28 cellular contexts compared by ENCODE assay signal in genomic region chr1:22119626-22120468, GRCh38. TPM values are rescaled to one million over a fixed set of nuclear protein-coding genes. Genes with fewer than 3 reads are reported as not detected.
DNase-seq lines count a peak whose midpoint lies in the region; ATAC-seq and TF ChIP-seq lines count a peak whose summit lies in the region.
"Had no signal": no experiment of that assay in that cellular context is flagged by ENCODE, and none has a peak within 500 bp of the region (broad histone marks: within the 10 kb centered on the region; RNA-seq: fewer than 3 reads in every experiment).

No MANE protein-coding gene starts in this region.

- POLR2A ChIA-PET in WTC11 (lab: Charles Lee): no interaction called here

- ATAC-seq in activated T-cell treated with anti-CD3 and anti-CD28 coated beads, Interleukin-2, amount 50 U/mL, for 72 hours (replicated peaks in 1 of 2): no peak
- ATAC-seq in WTC11: no peak
- no peak for ATAC-seq in stimulated activated effector memory CD8-positive, alpha-beta T cell treated with anti-CD3 and anti-CD28 coated beads, Interleukin-12 subunit alpha, Interleukin-12 subunit beta, amount 100 ng/mL, for 72 hours
- ATAC-seq: effector memory CD8-positive, alpha-beta T cell; GM23338 had no signal

- no peak for DNase-seq in activated T-cell treated with anti-CD3 and anti-CD28 coated beads, Interleukin-2, amount 50 U/mL, for 24 hours
- DNase-seq in activated T-cell treated with anti-CD3 and anti-CD28 coated beads, Interleukin-2, amount 50 U/mL, for 72 hours: no peak
- no peak for DNase-seq in WTC11 (ENCODE audit: low spot score)
- DNase-seq in stimulated activated effector memory CD8-positive, alpha-beta T cell treated with anti-CD3 and anti-CD28 coated beads, Interleukin-12 subunit alpha, Interleukin-12 subunit beta, amount 100 ng/mL, for 72 hours (ENCODE audit: low spot score in 2 of 2): no peak
- DNase-seq in esophagus squamous epithelium (lab: John Stamatoyannopoulos, UW): no peak
- no peak for DNase-seq in T-helper 9 cell
- DNase-seq in RPMI8226: no peak
- DNase-seq: activated CD4-positive, alpha-beta T cell treated with anti-CD3 and anti-CD28 coated beads, Interleukin-2, amount 10 ng/mL, durations not matched to agents 7 days and 5 days; activated CD8-positive, alpha-beta memory T cell treated with anti-CD3 and anti-CD28 coated beads, Interleukin-2, amount 50 U/mL, for 4 hours; AML-193; effector memory CD8-positive, alpha-beta T cell; foreskin melanocyte; GF-D8; left colon; mesendoderm; NCI-H1048; NCI-H1694 treated with DMSO at 0.1 percent for 48 hours; NCI-H510A treated with DMSO at 0.1 percent for 48 hours; NK-92 treated with Interleukin-12 subunit alpha and Interleukin-12 subunit beta, amount 100 ng/mL, for 24 hours; T-helper 17 cell had no signal

- H3K4me1 ChIP-seq in mesodermal cell (ENCODE audit: control insufficient read depth, insufficient read depth, low read length, poor library complexity, severe bottlenecking) (peaks cover 35% of the 10 kb centered on the region), esophagus squamous epithelium (peaks cover 15 to 87% (median 16%) of the 10 kb centered on the region in 3 donors)
- H3K4me1 ChIP-seq: SJSA1 had no signal

- WGBS in mesodermal cell (ENCODE audit: insufficient coverage in 2 of 2), 2 experiments: 97 to 98% methylated on average over 34 to 43 of the region's 44 CpGs
- 89 to 93% methylated on average over 11 to 13 of the region's 44 CpGs for WGBS in esophagus squamous epithelium, 2 donors

- H3K27me3 ChIP-seq in esophagus squamous epithelium: no peaks in the 10 kb centered on the region
- H3K27me3 ChIP-seq: Peyer's patch, SJSA1, upper lobe of left lung had no signal

- no peak for TF ChIP-seq CTCF in WTC11 (IDR thresholded peaks at IDR 0.05)
- TF ChIP-seq CTCF in esophagus squamous epithelium (IDR thresholded peaks at IDR 0.05): no peak

- peak overlapping the region; percentile 38 for H3K27ac Mint-ChIP-seq in activated T-cell treated with anti-CD3 and anti-CD28 coated beads, Interleukin-2, amount 50 U/mL, for 24 hours
- H3K27ac Mint-ChIP-seq in activated T-cell treated with anti-CD3 and anti-CD28 coated beads, Interleukin-2, amount 50 U/mL, for 72 hours: no peak overlapping the region
- H3K27ac Mint-ChIP-seq in WTC11: peak overlapping the region; percentile 80
- peak overlapping the region; percentile 83 for H3K27ac Mint-ChIP-seq in stimulated activated effector memory CD8-positive, alpha-beta T cell treated with anti-CD3 and anti-CD28 coated beads, Interleukin-12 subunit alpha, Interleukin-12 subunit beta, amount 100 ng/mL, for 72 hours

- no peak overlapping the region for H3K4me3 ChIP-seq in mesodermal cell (ENCODE audit: extremely low read depth, insufficient read depth, low read length, poor library complexity, severe bottlenecking)
- H3K4me3 ChIP-seq in esophagus squamous epithelium: no peak overlapping the region
- H3K4me3 ChIP-seq: coronary artery, GM23338, Peyer's patch, SJSA1, upper lobe of left lung had no signal

- peaks cover 56% of the 10 kb centered on the region for H3K36me3 ChIP-seq in mesodermal cell (ENCODE audit: control insufficient read depth, insufficient read depth, low read length)
- H3K36me3 ChIP-seq in esophagus squamous epithelium: peaks cover 0 to 40% (median 0%) of the 10 kb centered on the region in 3 donors

- CTCF ChIA-PET in WTC11 (lab: Charles Lee): interaction anchor here (3.3 kb wide), 1 partner anchor 14 kb away, joined by 16 read pairs; no protein-coding TSS in a partner anchor

- H3K9me3 Mint-ChIP-seq in activated T-cell treated with anti-CD3 and anti-CD28 coated beads, Interleukin-2, amount 50 U/mL, for 24 hours: no peaks in the 10 kb centered on the region
- H3K9me3 Mint-ChIP-seq in activated T-cell treated with anti-CD3 and anti-CD28 coated beads, Interleukin-2, amount 50 U/mL, for 72 hours: no peaks in the 10 kb centered on the region
- H3K9me3 Mint-ChIP-seq in WTC11: no peaks in the 10 kb centered on the region
- no peaks in the 10 kb centered on the region for H3K9me3 Mint-ChIP-seq in stimulated activated effector memory CD8-positive, alpha-beta T cell treated with anti-CD3 and anti-CD28 coated beads, Interleukin-12 subunit alpha, Interleukin-12 subunit beta, amount 100 ng/mL, for 72 hours
- H3K9me3 Mint-ChIP-seq: activated CD4-positive, alpha-beta T cell treated with anti-CD3 and anti-CD28 coated beads, Interleukin-2, amount 10 ng/mL, durations not matched to agents 7 days and 5 days; effector memory CD8-positive, alpha-beta T cell; GM23338; neural crest cell had no signal

- H3K9me3 ChIP-seq in mesodermal cell (ENCODE audit: control insufficient read depth, low read length): no peaks in the 10 kb centered on the region
- H3K9me3 ChIP-seq in esophagus squamous epithelium: no peaks in the 10 kb centered on the region
- H3K9me3 ChIP-seq: Peyer's patch, SJSA1, upper lobe of left lung had no signal

- H3K27me3 Mint-ChIP-seq in activated T-cell treated with anti-CD3 and anti-CD28 coated beads, Interleukin-2, amount 50 U/mL, for 24 hours: no peaks in the 10 kb centered on the region
- no peaks in the 10 kb centered on the region for H3K27me3 Mint-ChIP-seq in activated T-cell treated with anti-CD3 and anti-CD28 coated beads, Interleukin-2, amount 50 U/mL, for 72 hours (ENCODE audit: low read depth)
- no peaks in the 10 kb centered on the region for H3K27me3 Mint-ChIP-seq in WTC11 (ENCODE audit: low read depth)
- H3K27me3 Mint-ChIP-seq: activated CD4-positive, alpha-beta T cell treated with anti-CD3 and anti-CD28 coated beads, Interleukin-2, amount 10 ng/mL, durations not matched to agents 7 days and 5 days; effector memory CD8-positive, alpha-beta T cell; T-helper 17 cell had no signal

- no peak for TF ChIP-seq POLR2A in esophagus squamous epithelium (IDR thresholded peaks at IDR 0.05)

- H3K27ac ChIP-seq in mesodermal cell (ENCODE audit: low read depth, low read length, severe bottlenecking): peak overlapping the region; percentile 36
- peak overlapping the region in 1 of 4 donors; percentile 25 for H3K27ac ChIP-seq in esophagus squamous epithelium
- H3K27ac ChIP-seq: coronary artery, Peyer's patch, SJSA1, upper lobe of left lung had no signal

- no peak overlapping the region for H3K4me3 Mint-ChIP-seq in activated T-cell treated with anti-CD3 and anti-CD28 coated beads, Interleukin-2, amount 50 U/mL, for 24 hours
- H3K4me3 Mint-ChIP-seq in activated T-cell treated with anti-CD3 and anti-CD28 coated beads, Interleukin-2, amount 50 U/mL, for 72 hours: no peak overlapping the region
- H3K4me3 Mint-ChIP-seq in WTC11: no peak overlapping the region
- no peak overlapping the region for H3K4me3 Mint-ChIP-seq in stimulated activated effector memory CD8-positive, alpha-beta T cell treated with anti-CD3 and anti-CD28 coated beads, Interleukin-12 subunit alpha, Interleukin-12 subunit beta, amount 100 ng/mL, for 72 hours
- H3K4me3 Mint-ChIP-seq: activated CD4-positive, alpha-beta T cell treated with anti-CD3 and anti-CD28 coated beads, Interleukin-2, amount 10 ng/mL, durations not matched to agents 7 days and 5 days; effector memory CD8-positive, alpha-beta T cell; GM23338; neural crest cell; T-helper 17 cell had no signal

- peaks cover 47% of the 10 kb centered on the region for H3K36me3 Mint-ChIP-seq in activated T-cell treated with anti-CD3 and anti-CD28 coated beads, Interleukin-2, amount 50 U/mL, for 24 hours (ENCODE audit: low read depth)
- H3K36me3 Mint-ChIP-seq in activated T-cell treated with anti-CD3 and anti-CD28 coated beads, Interleukin-2, amount 50 U/mL, for 72 hours (ENCODE audit: insufficient read depth in 2 of 2): peaks cover 2 to 6% of the 10 kb centered on the region in 2 donors
- H3K36me3 Mint-ChIP-seq in WTC11: no peaks in the 10 kb centered on the region
- peaks cover 45% of the 10 kb centered on the region for H3K36me3 Mint-ChIP-seq in stimulated activated effector memory CD8-positive, alpha-beta T cell treated with anti-CD3 and anti-CD28 coated beads, Interleukin-12 subunit alpha, Interleukin-12 subunit beta, amount 100 ng/mL, for 72 hours

- intact Hi-C loops in esophagus squamous epithelium (cut with DNase I): loop anchor here (10.0 kb wide), 2 partner anchors 155 to 295 kb away; no protein-coding TSS in a partner anchor

- H3K4me1 Mint-ChIP-seq in activated T-cell treated with anti-CD3 and anti-CD28 coated beads, Interleukin-2, amount 50 U/mL, for 24 hours (ENCODE audit: low read depth): peaks cover 12% of the 10 kb centered on the region
- peaks cover 14% of the 10 kb centered on the region for H3K4me1 Mint-ChIP-seq in activated T-cell treated with anti-CD3 and anti-CD28 coated beads, Interleukin-2, amount 50 U/mL, for 72 hours (ENCODE audit: low read depth)
- H3K4me1 Mint-ChIP-seq in WTC11: peaks cover 37% of the 10 kb centered on the region
- peaks cover 31% of the 10 kb centered on the region for H3K4me1 Mint-ChIP-seq in stimulated activated effector memory CD8-positive, alpha-beta T cell treated with anti-CD3 and anti-CD28 coated beads, Interleukin-12 subunit alpha, Interleukin-12 subunit beta, amount 100 ng/mL, for 72 hours

TF ChIP-seq in WTC11, 78 proteins besides CTCF, POLR2A, EP300 and RAD21 (continues in another document):
- TF ChIP-seq ZNF232 (CRISPR knock-in tag; IDR thresholded peaks at IDR 0.05) (no peak), FOXK1 (CRISPR knock-in tag; IDR thresholded peaks at IDR 0.05) (no peak), IRF2 (CRISPR knock-in tag; IDR thresholded peaks at IDR 0.05; ENCODE audit: borderline replicate concordance, low read depth) (no peak)
- TF ChIP-seq, protein P1, sequence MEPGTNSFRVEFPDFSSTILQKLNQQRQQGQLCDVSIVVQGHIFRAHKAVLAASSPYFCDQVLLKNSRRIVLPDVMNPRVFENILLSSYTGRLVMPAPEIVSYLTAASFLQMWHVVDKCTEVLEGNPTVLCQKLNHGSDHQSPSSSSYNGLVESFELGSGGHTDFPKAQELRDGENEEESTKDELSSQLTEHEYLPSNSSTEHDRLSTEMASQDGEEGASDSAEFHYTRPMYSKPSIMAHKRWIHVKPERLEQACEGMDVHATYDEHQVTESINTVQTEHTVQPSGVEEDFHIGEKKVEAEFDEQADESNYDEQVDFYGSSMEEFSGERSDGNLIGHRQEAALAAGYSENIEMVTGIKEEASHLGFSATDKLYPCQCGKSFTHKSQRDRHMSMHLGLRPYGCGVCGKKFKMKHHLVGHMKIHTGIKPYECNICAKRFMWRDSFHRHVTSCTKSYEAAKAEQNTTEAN (CRISPR knock-in tag; IDR thresholded peaks at IDR 0.05): no peak

RNA-seq across cellular contexts. Expression of gene WNT4, which starts 23.1 kb away (rescaled TPM):
- total RNA-seq in activated T-cell treated with anti-CD3 and anti-CD28 coated beads, Interleukin-2, amount 50 U/mL, for 72 hours: not detected
- total RNA-seq in WTC11 (2021): 0.69 to 0.85 TPM (median 0.70 TPM) in 3 replicates
- polyA plus RNA-seq in mesodermal cell (2013, experiment 1 of 2): 0.48 TPM
- polyA plus RNA-seq in mesodermal cell (2013, experiment 2 of 2): 0.20 TPM
- total RNA-seq in esophagus squamous epithelium: 10 to 100 TPM in 1 of 4 donors, 1 to 10 TPM in 3; 4.8 to 11.9 (median 6.6) TPM
- total RNA-seq: activated CD4-positive, alpha-beta T cell treated with anti-CD3 and anti-CD28 coated beads, Interleukin-2, amount 10 ng/mL, durations not matched to agents 7 days and 5 days; LHCN-M2; SJSA1; T-helper 17 cell had no signal
